ENCODE assay signal across 8 cellular contexts in genomic region chr14:39113685-39114072, GRCh38. TPM values are rescaled to one million over a fixed set of nuclear protein-coding genes. Genes with fewer than 3 reads are reported as not detected.
DNase-seq lines count a peak whose midpoint lies in the region; ATAC-seq, FAIRE-seq and TF ChIP-seq lines count a peak whose summit lies in the region.

No MANE protein-coding gene starts in this region.

- H3K27ac ChIP-seq in PC-3 (ENCODE audit: low read length): peak overlapping the region; percentile 56
- peak overlapping the region; percentile 37 to 74 (median 55) for H3K27ac ChIP-seq in pancreas

- FAIRE-seq in pancreas (lab: Jason Lieb, UNC) (no peak), frontal cortex (lab: Jason Lieb, UNC) (no peak)

- H3K4me1 ChIP-seq in PC-3 (ENCODE audit: insufficient read depth, low read length): peaks cover 15% of the 10 kb centered on the region
- peaks cover 0 to 11% (median 7%) of the 10 kb centered on the region in 3 donors for H3K4me1 ChIP-seq in pancreas

- POLR2A ChIA-PET in PC-3 (lab: Charles Lee; ENCODE audit: unreplicated experiment): interaction anchor here (0.6 to 1.9 kb wide), 5 partner anchors 9 to 176 kb away, joined by 5 to 17 read pairs (median 7); partner anchors contain the start of genes SEC23A and TRAPPC6B

- DNase-seq in ELR (ENCODE audit: low read depth) (peak; percentile 11), PC-3 (no peak), epithelial cell of proximal tubule (ENCODE audit: low read depth) (no peak), pancreas (no peak), NCI-H446 (lab: John Stamatoyannopoulos, UW) (no peak), frontal cortex (ENCODE audit: low spot score in 2 of 2) (no peak), hepatic stellate cell (ENCODE audit: low spot score) (no peak)

- H3K27me3 ChIP-seq in PC-3 (ENCODE audit: low read length): no peaks in the 10 kb centered on the region
- no peaks in the 10 kb centered on the region for H3K27me3 ChIP-seq in pancreas

- peaks cover 22% of the 10 kb centered on the region for H3K79me2 ChIP-seq in PC-3 (ENCODE audit: low read length)

- TF ChIP-seq CTCF in PC-3 (conservative IDR thresholded peaks at IDR 0.05; ENCODE audit: low read depth, low read length) (no peak), epithelial cell of proximal tubule (conservative IDR thresholded peaks at IDR 0.05; ENCODE audit: low read depth, low read length) (no peak), pancreas (IDR thresholded peaks at IDR 0.05) (no peak)

- BruUV-seq in PC-3 (replicated peaks; lab: Mats Ljungman, UMichigan): TSS peak; percentile 92

- CTCF ChIA-PET in PC-3 (lab: Charles Lee): interaction anchor here (0.5 to 1.0 kb wide), 3 partner anchors 53 to 108 kb away, joined by 3 to 6 read pairs (median 3); partner anchors contain the start of gene TRAPPC6B

- no peaks in the 10 kb centered on the region for H4K20me1 ChIP-seq in PC-3 (ENCODE audit: low read length)

- H3K9ac ChIP-seq in PC-3 (ENCODE audit: low read length): peak overlapping the region; percentile 77

- 56 to 66% methylated on average over 3 of the region's 3 CpGs for WGBS in pancreas, 2 donors

- peak overlapping the region; percentile 95 for H2AFZ ChIP-seq in PC-3 (ENCODE audit: low read length)

- peak; percentile 20 for ATAC-seq in PC-3
- peak in 1 of 4 donors; percentile 1 for ATAC-seq in pancreas
- no peak for ATAC-seq in GM18498 (IDR thresholded peaks at IDR 0.05; ENCODE audit: unreplicated experiment)

- peaks cover 3% of the 10 kb centered on the region; the same call in 1 of the 2 replicates for H3K36me3 ChIP-seq in PC-3 (ENCODE audit: low read depth, low read length)
- H3K36me3 ChIP-seq in pancreas: peaks cover 0 to under 1% (median 0%) of the 10 kb centered on the region in 3 donors

- H3K9me2 ChIP-seq in PC-3 (replicated peaks; ENCODE audit: low read length): no peaks in the 10 kb centered on the region

- no peaks in the 10 kb centered on the region for H3F3A ChIP-seq in PC-3 (ENCODE audit: low read length, unreplicated experiment)

- H3K4me3 ChIP-seq in PC-3 (ENCODE audit: low read length): peak overlapping the region; percentile 90
- H3K4me3 ChIP-seq in epithelial cell of proximal tubule (ENCODE audit: low read depth, low read length): peak overlapping the region; percentile 74
- H3K4me3 ChIP-seq in pancreas: peak overlapping the region; percentile 27 to 72 (median 66)

- intact Hi-C loops in PC-3 (cut with micrococcal nuclease): loop anchor here (2.0 kb wide), 2 partner anchors 57 to 313 kb away; partner anchors contain the start of gene TRAPPC6B
- intact Hi-C loops in pancreas (cut with DNase I): no loop called here

- H3K9me3 ChIP-seq in PC-3 (ENCODE audit: low read length) (no peaks in the 10 kb centered on the region), pancreas (no peaks in the 10 kb centered on the region)

- H3K4me2 ChIP-seq in PC-3 (ENCODE audit: low read length): peak overlapping the region; percentile 97

RNA-seq across cellular contexts. Expression of gene GEMIN2, which starts 0.4 kb away (rescaled TPM):
- 42.7 and 48.1 TPM in 2 replicates for total RNA-seq in PC-3 (2014; rRNA removed)
- 49.0 and 51.9 TPM in 2 replicates for total RNA-seq in epithelial cell of proximal tubule
- total RNA-seq in pancreas: 1 to 10 TPM; 3.1 to 5.6 (median 4.7) TPM
- 1 to 10 TPM; 4.3 to 8.8 TPM for polyA plus RNA-seq in pancreas
- 62.0 TPM for total RNA-seq in frontal cortex

RNA-seq across cellular contexts. Expression of gene SEC23A, which starts 10.6 kb away (rescaled TPM):
- 58.2 and 67.0 TPM in 2 replicates for total RNA-seq in PC-3 (2014; rRNA removed)
- total RNA-seq in epithelial cell of proximal tubule: 80.5 and 86.1 TPM in 2 replicates
- 10 to 100 TPM in 4 of 6 donors, 1 to 10 TPM in 2; 8.5 to 19.7 (median 11.7) TPM for total RNA-seq in pancreas
- 1 to 10 TPM; 7.6 to 8.4 TPM for polyA plus RNA-seq in pancreas
- total RNA-seq in frontal cortex: 182 TPM

RNA-seq across cellular contexts. Expression of gene TRAPPC6B, which starts 56.5 kb away (rescaled TPM):
- 24.0 and 34.5 TPM in 2 replicates for total RNA-seq in PC-3 (2014; rRNA removed)
- 12.3 and 12.9 TPM in 2 replicates for total RNA-seq in epithelial cell of proximal tubule
- total RNA-seq in pancreas: 10 to 100 TPM in 3 of 6 donors, 1 to 10 TPM in 3; 7.2 to 13.0 (median 10.2) TPM
- polyA plus RNA-seq in pancreas: 1 to 10 TPM; 5.1 to 8.2 TPM
- 102 TPM for total RNA-seq in frontal cortex
